In genomic region chr2:150274108-150274507, GRCh38 we compare ENCODE assay signal across 11 cellular contexts.
DNase-seq lines count a peak whose midpoint lies in the region; TF ChIP-seq lines count a peak whose summit lies in the region.
"Had no signal": no experiment of that assay in that cellular context is flagged by ENCODE, and none has a peak within 500 bp of the region (broad histone marks: within the 10 kb centered on the region; RNA-seq: fewer than 3 reads in every experiment).

No MANE protein-coding gene starts in this region.

- no peak overlapping the region for H3K14ac ChIP-seq in mesenchymal stem cell (ENCODE audit: low read length in 2 of 2)

- no peaks in the 10 kb centered on the region for H3K79me1 ChIP-seq in mesenchymal stem cell (replicated peaks; ENCODE audit: low read length, poor library complexity, severe bottlenecking)

- no peak overlapping the region for H2AK5ac ChIP-seq in mesenchymal stem cell (ENCODE audit: low read length, severe bottlenecking)

- no peak overlapping the region for H3K23ac ChIP-seq in mesenchymal stem cell (ENCODE audit: low read length in 2 of 2)

- CTCF ChIA-PET in RWPE1 (lab: Yijun Ruan, JAX), result no interaction called here

- H3K4ac ChIP-seq in mesenchymal stem cell (ENCODE audit: low read depth in 1 of 2, low read length in 2 of 2), result no peak overlapping the region

- peaks cover 19% of the 10 kb centered on the region for H3K9me3 ChIP-seq in mesenchymal stem cell (ENCODE audit: control insufficient read depth, low read length)
- peaks cover 0 to 19% (median 0%) of the 10 kb centered on the region in 4 donors for H3K9me3 ChIP-seq in tibial nerve

- no peak overlapping the region for H2BK15ac ChIP-seq in mesenchymal stem cell (ENCODE audit: low read depth, poor library complexity, severe bottlenecking)

- H3K36me3 ChIP-seq in mesenchymal stem cell (ENCODE audit: control insufficient read depth in 1 of 2, insufficient read depth in 2 of 2, low read depth in 1 of 2, low read length in 2 of 2) (no peaks in the 10 kb centered on the region), tibial nerve (no peaks in the 10 kb centered on the region)

- H3K27ac ChIP-seq in RWPE1 (no peak overlapping the region), mesenchymal stem cell (ENCODE audit: low read length, poor library complexity, severe bottlenecking) (no peak overlapping the region), tibial nerve (no peak overlapping the region)

- peak; percentile 61 for DNase-seq in ELR (ENCODE audit: low read depth)
- peak; percentile 27 for DNase-seq in RWPE1 (ENCODE audit: low spot score)
- peak; percentile 59 for DNase-seq in epithelial cell of proximal tubule (ENCODE audit: low read depth)
- DNase-seq in mesenchymal stem cell, result peak; percentile 53
- no peak for DNase-seq in tibial nerve (ENCODE audit: low spot score in 2 of 2)
- no peak for DNase-seq in glomerular visceral epithelial cell (ENCODE audit: extremely low spot score)
- no peak for DNase-seq in NCI-H1417 (lab: John Stamatoyannopoulos, UW)
- DNase-seq: CD8-positive, alpha-beta memory T cell; Karpas-422; NCI-H1930; NCI-H510A had no signal

- no peak overlapping the region for H2BK5ac ChIP-seq in mesenchymal stem cell (ENCODE audit: low read depth, low read length, poor library complexity, severe bottlenecking)

- H3K27me3 ChIP-seq in mesenchymal stem cell (ENCODE audit: control insufficient read depth in 1 of 2, insufficient read depth in 1 of 2, low read length in 2 of 2) (no peaks in the 10 kb centered on the region), tibial nerve (no peaks in the 10 kb centered on the region)

- H4K8ac ChIP-seq in mesenchymal stem cell (ENCODE audit: low read length), result no peak overlapping the region

- WGBS in mesenchymal stem cell, result 60% methylated on average over 3 of the region's 3 CpGs
- WGBS in tibial nerve, 2 donors, result 53 to 67% methylated on average over 3 of the region's 3 CpGs

- TF ChIP-seq EP300 in tibial nerve (IDR thresholded peaks at IDR 0.05), result no peak

- H3K4me3 ChIP-seq in epithelial cell of proximal tubule (ENCODE audit: low read depth, low read length) (no peak overlapping the region), mesenchymal stem cell (ENCODE audit: insufficient read depth in 1 of 2, low read depth in 1 of 2, low read length in 2 of 2) (no peak overlapping the region), tibial nerve (no peak overlapping the region)

- H3K9ac ChIP-seq in mesenchymal stem cell (ENCODE audit: low read length), result peak overlapping the region; percentile 12

- no peak overlapping the region for H2BK12ac ChIP-seq in mesenchymal stem cell (ENCODE audit: low read length in 2 of 2)

- H2AFZ ChIP-seq in mesenchymal stem cell (ENCODE audit: low read depth, low read length), result no peak overlapping the region

- H3K4me1 ChIP-seq in mesenchymal stem cell (ENCODE audit: control insufficient read depth, insufficient read depth, low read depth, low read length), result no peaks in the 10 kb centered on the region
- H3K4me1 ChIP-seq in tibial nerve, result peaks cover 0 to 9% (median 0%) of the 10 kb centered on the region in 4 donors

- POLR2A ChIA-PET in RWPE1 (lab: Yijun Ruan, JAX; ENCODE audit: low non-redundant PET), result no interaction called here

- no peak for TF ChIP-seq POLR2A in tibial nerve (IDR thresholded peaks at IDR 0.05)

- H4K91ac ChIP-seq in mesenchymal stem cell (ENCODE audit: low read length), result no peak overlapping the region

- no peak overlapping the region for H3K4me2 ChIP-seq in mesenchymal stem cell (ENCODE audit: low read length, poor library complexity, severe bottlenecking)

- no peak overlapping the region for H3K18ac ChIP-seq in mesenchymal stem cell (ENCODE audit: low read depth in 1 of 2, low read length in 2 of 2)

- no peak overlapping the region for H2BK120ac ChIP-seq in mesenchymal stem cell (ENCODE audit: low read depth, low read length)

- TF ChIP-seq CTCF in RWPE1 (conservative IDR thresholded peaks at IDR 0.05; ENCODE audit: low read depth) (no peak), epithelial cell of proximal tubule (conservative IDR thresholded peaks at IDR 0.05; ENCODE audit: low read depth, low read length) (no peak), tibial nerve (IDR thresholded peaks at IDR 0.05) (no peak)

Comparison
In these comparisons a context has a peak if more than half of its experiments do, and no peak if none do; other contexts are left out.
1. DNase-seq: peak in ELR (single experiment), RWPE1 (single experiment), epithelial cell of proximal tubule (single experiment) and mesenchymal stem cell (single experiment); none in tibial nerve (0 of 2), glomerular visceral epithelial cell (single experiment) and NCI-H1417 (0 of 3).